In genomic region chr1:205672929-205673328, GRCh38 we compare ENCODE assay signal across 23 cellular contexts. TPM values are rescaled to one million over a fixed set of nuclear protein-coding genes. Genes with fewer than 3 reads are reported as not detected.
DNase-seq lines count a peak whose midpoint lies in the region; ATAC-seq and TF ChIP-seq lines count a peak whose summit lies in the region.
"Had no signal": no experiment of that assay in that cellular context is flagged by ENCODE, and none has a peak within 500 bp of the region (broad histone marks: within the 10 kb centered on the region; RNA-seq: fewer than 3 reads in every experiment).

No MANE protein-coding gene starts in this region.

- no peak overlapping the region for H3K4me3 ChIP-seq in PC-3 (ENCODE audit: low read length)
- H3K4me3 ChIP-seq in hepatocyte = no peak overlapping the region
- H3K4me3 ChIP-seq: body of pancreas had no signal

- CTCF ChIA-PET in PC-3 (lab: Charles Lee) = interaction anchor here (1.1 to 1.2 kb wide), 2 partner anchors 13 to 41 kb away, joined by 3 read pairs; no protein-coding TSS in a partner anchor

- no peaks in the 10 kb centered on the region for H4K20me1 ChIP-seq in PC-3 (ENCODE audit: low read length)
- H4K20me1 ChIP-seq in hepatocyte (ENCODE audit: insufficient read depth, poor library complexity, severe bottlenecking) = no peaks in the 10 kb centered on the region

- H2AFZ ChIP-seq in PC-3 (ENCODE audit: low read length) (no peak overlapping the region), hepatocyte (no peak overlapping the region)

- H3K79me2 ChIP-seq in PC-3 (ENCODE audit: low read length) (peaks cover 62% of the 10 kb centered on the region), hepatocyte (peaks cover 60% of the 10 kb centered on the region)

- H3K36me3 ChIP-seq in PC-3 (ENCODE audit: low read depth, low read length) = no peaks in the 10 kb centered on the region
- no peaks in the 10 kb centered on the region for H3K36me3 ChIP-seq in hepatocyte (replicated peaks; ENCODE audit: insufficient read depth, low read depth)

- no TSS peak for BruUV-seq in PC-3 (replicated peaks; lab: Mats Ljungman, UMichigan)

- TF ChIP-seq CTCF in 22Rv1 (IDR thresholded peaks at IDR 0.05) (no peak), PC-3 (conservative IDR thresholded peaks at IDR 0.05; ENCODE audit: low read depth, low read length) (no peak), hepatocyte (IDR thresholded peaks at IDR 0.05; ENCODE audit: poor library complexity) (no peak), nephron (IDR thresholded peaks at IDR 0.05; ENCODE audit: unreplicated experiment in 3 of 3) (no peak)

- no peaks in the 10 kb centered on the region for H3K27me3 ChIP-seq in PC-3 (ENCODE audit: low read length)
- no peaks in the 10 kb centered on the region for H3K27me3 ChIP-seq in hepatocyte
- H3K27me3 ChIP-seq: body of pancreas had no signal

- intact Hi-C loops in PC-3 (cut with micrococcal nuclease) = no loop called here

- H3K4me2 ChIP-seq in PC-3 (ENCODE audit: low read length) (no peak overlapping the region), hepatocyte (no peak overlapping the region)

- H3F3A ChIP-seq in PC-3 (ENCODE audit: low read length, unreplicated experiment) = no peaks in the 10 kb centered on the region

- no peak overlapping the region for H3K9ac ChIP-seq in PC-3 (ENCODE audit: low read length)

- H3K9me3 Mint-ChIP-seq in nephron = no peaks in the 10 kb centered on the region
- H3K9me3 Mint-ChIP-seq in effector memory CD8-positive, alpha-beta T cell = no peaks in the 10 kb centered on the region
- H3K9me3 Mint-ChIP-seq: naive B cell; stimulated activated naive CD8-positive, alpha-beta T cell treated with anti-CD3 and anti-CD28 coated beads, Interleukin-15, amount 100 ng/mL, for 72 hours had no signal

- POLR2A ChIA-PET in PC-3 (lab: Charles Lee; ENCODE audit: unreplicated experiment) = no interaction called here

- H3K4me3 Mint-ChIP-seq in nephron = no peak overlapping the region
- H3K4me3 Mint-ChIP-seq in effector memory CD8-positive, alpha-beta T cell = no peak overlapping the region
- H3K4me3 Mint-ChIP-seq: stimulated activated naive CD8-positive, alpha-beta T cell treated with anti-CD3 and anti-CD28 coated beads, Interleukin-15, amount 100 ng/mL, for 72 hours had no signal

- H3K9me3 ChIP-seq in PC-3 (ENCODE audit: low read length) = no peaks in the 10 kb centered on the region
- H3K9me3 ChIP-seq in hepatocyte (ENCODE audit: low read depth) = no peaks in the 10 kb centered on the region
- H3K9me3 ChIP-seq: body of pancreas had no signal

- H3K36me3 Mint-ChIP-seq in nephron (ENCODE audit: low read depth) = no peaks in the 10 kb centered on the region
- H3K36me3 Mint-ChIP-seq in effector memory CD8-positive, alpha-beta T cell (ENCODE audit: insufficient read depth) = peaks cover 3% of the 10 kb centered on the region
- H3K36me3 Mint-ChIP-seq: naive B cell had no signal

- H3K4me1 ChIP-seq in PC-3 (ENCODE audit: insufficient read depth, low read length) (peaks cover 37% of the 10 kb centered on the region), hepatocyte (ENCODE audit: insufficient read depth) (peaks cover 76% of the 10 kb centered on the region)

- WGBS in hepatocyte (ENCODE audit: low lambda C conversion rate, missing lambda C conversion rate) = 90% methylated on average over 3 of the region's 3 CpGs

- DNase-seq in PC-3 (no peak), hepatocyte (ENCODE audit: low spot score) (no peak), NCI-H69 (lab: John Stamatoyannopoulos, UW) (no peak)
- DNase-seq in effector memory CD8-positive, alpha-beta T cell = no peak
- DNase-seq in activated naive CD4-positive, alpha-beta T cell treated with Interleukin-2 at 50 U/mL for 16 hours = no peak
- DNase-seq: activated effector memory CD4-positive, alpha-beta T cell treated with anti-CD3 and anti-CD28 coated beads, Interleukin-2, amount 50 U/mL, for 16 hours; body of pancreas; effector CD8-positive, alpha-beta T cell; erythroblast; IMR-90; naive B cell; NCI-H1092 treated with DMSO at 0.1 percent for 48 hours; NCI-H345; NCI-H774; occipital lobe; RPMI8226; small intestine; stimulated activated CD8-positive, alpha-beta memory T cell treated with anti-CD3 and anti-CD28 coated beads, Interleukin-4, amount 100 ng/mL, for 48 hours; stimulated activated naive CD8-positive, alpha-beta T cell treated with anti-CD3 and anti-CD28 coated beads, Interleukin-15, amount 100 ng/mL, for 72 hours; trophoblast cell had no signal

- ATAC-seq in PC-3 = peak; percentile 9; the same call in 1 of the 2 replicates
- ATAC-seq in effector memory CD8-positive, alpha-beta T cell (replicated peaks) = no peak
- no peak for ATAC-seq in GM18520 (IDR thresholded peaks at IDR 0.05; ENCODE audit: unreplicated experiment)
- ATAC-seq: stimulated activated naive CD8-positive, alpha-beta T cell treated with anti-CD3 and anti-CD28 coated beads, Interleukin-15, amount 100 ng/mL, for 72 hours had no signal

- peak overlapping the region; percentile 89 to 94 (median 92) for H3K27ac Mint-ChIP-seq in nephron
- no peak overlapping the region for H3K27ac Mint-ChIP-seq in effector memory CD8-positive, alpha-beta T cell
- H3K27ac Mint-ChIP-seq: stimulated activated naive CD8-positive, alpha-beta T cell treated with anti-CD3 and anti-CD28 coated beads, Interleukin-15, amount 100 ng/mL, for 72 hours had no signal

- H3K9me2 ChIP-seq in PC-3 (replicated peaks; ENCODE audit: low read length) = no peaks in the 10 kb centered on the region
- no peaks in the 10 kb centered on the region for H3K9me2 ChIP-seq in hepatocyte (replicated peaks; ENCODE audit: insufficient read depth)

- H3K27ac ChIP-seq in 22Rv1 (peak overlapping the region; percentile 31), PC-3 (ENCODE audit: low read length) (no peak overlapping the region), hepatocyte (peak overlapping the region; percentile 33)

- peaks cover 15% of the 10 kb centered on the region for H3K27me3 Mint-ChIP-seq in nephron (ENCODE audit: low read depth)
- peaks cover 35 to 87% of the 10 kb centered on the region in 2 donors for H3K27me3 Mint-ChIP-seq in effector memory CD8-positive, alpha-beta T cell
- H3K27me3 Mint-ChIP-seq: naive B cell had no signal

- peaks cover 78% of the 10 kb centered on the region for H3K4me1 Mint-ChIP-seq in nephron
- peaks cover 6 to 7% of the 10 kb centered on the region in 2 donors for H3K4me1 Mint-ChIP-seq in effector memory CD8-positive, alpha-beta T cell (ENCODE audit: low read depth in 2 of 2)

RNA-seq across cellular contexts. Expression of gene SLC45A3, which starts 7.4 kb away (rescaled TPM):
- total RNA-seq in PC-3 (2014; rRNA removed) (33.2 and 37.6 TPM in 2 replicates), hepatocyte (10.0 and 12.2 TPM in 2 replicates)
- 4.6 and 4.8 TPM in 2 replicates for polyA plus RNA-seq in hepatocyte

RNA-seq across cellular contexts. Expression of gene ELK4, which starts 41.1 kb away (rescaled TPM):
- total RNA-seq in PC-3 (2014; rRNA removed) (16.3 and 16.4 TPM in 2 replicates), hepatocyte (16.0 and 19.1 TPM in 2 replicates)
- polyA plus RNA-seq in hepatocyte = 4.7 and 6.1 TPM in 2 replicates

Comparison
In these comparisons a context has a peak if more than half of its experiments do, and no peak if none do; other contexts are left out.
1. H3K27ac Mint-ChIP-seq: peak in nephron (3 of 3); none in effector memory CD8-positive, alpha-beta T cell (0 of 2).